Comparison of ENCODE assay signal across 1 cellular context in genomic region chr1:231272173-231272572, GRCh38.
TF ChIP-seq lines count a peak whose summit lies in the region.

No MANE protein-coding gene starts in this region.

TF ChIP-seq in endothelial cell of umbilical vein, 7 proteins besides CTCF, POLR2A, EP300 and RAD21 (continued from another document):
- no peak for TF ChIP-seq GATA2 (IDR thresholded peaks at IDR 0.05; ENCODE audit: insufficient read depth, insufficient read length, low read depth, low read length)
TF ChIP-seq in endothelial cell of umbilical vein: peak in this region for 3.
